In the genomic region with DNA sequence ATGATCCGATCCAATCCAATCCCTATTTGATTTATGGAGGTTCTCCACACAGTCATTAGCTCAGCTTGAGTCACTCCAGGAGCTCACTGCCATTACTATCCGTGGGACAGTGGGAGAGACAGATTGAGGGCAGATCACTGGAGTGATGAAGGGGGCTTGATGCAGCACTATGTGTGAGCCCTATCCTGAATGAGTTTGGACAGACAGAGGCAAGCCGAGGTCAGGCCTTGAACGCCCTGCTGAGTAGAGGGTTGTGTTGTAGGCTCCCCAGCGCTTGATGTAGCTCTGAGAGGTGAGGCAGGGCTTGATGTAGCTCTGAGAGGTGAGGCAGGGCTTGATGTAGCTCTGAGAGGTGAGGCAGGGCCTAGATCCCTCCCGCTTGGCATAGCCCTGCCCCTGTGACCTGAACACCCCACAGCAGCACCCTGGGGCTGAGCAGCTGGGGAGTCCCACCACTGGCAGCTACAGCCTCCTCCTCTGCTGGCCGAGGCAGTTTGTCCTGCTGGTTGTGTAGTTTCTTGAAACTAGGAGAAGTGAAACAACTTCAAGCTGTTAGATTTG, we compare ENCODE assay signal across 15 cellular contexts. TPM values are rescaled to one million over a fixed set of nuclear protein-coding genes. Genes with fewer than 3 reads are reported as not detected.
A peak's percentile ranks its signal among the peaks of the same experiment; 100 is the strongest.
DNase-seq lines count a peak whose midpoint lies in the region; ATAC-seq and TF ChIP-seq lines count a peak whose summit lies in the region.
"Had no signal": no experiment of that assay in that cellular context is flagged by ENCODE, and none has a peak within 500 bp of the region (broad histone marks: within the 10 kb centered on the region; RNA-seq: fewer than 3 reads in every experiment).

No MANE protein-coding gene starts in this region.

- H3K4me1 ChIP-seq in Panc1 (ENCODE audit: control insufficient read depth, insufficient read depth, low read length), result peaks cover 26% of the 10 kb centered on the region
- peaks cover 11% of the 10 kb centered on the region for H3K4me1 ChIP-seq in right cardiac atrium (ENCODE audit: control insufficient read depth, insufficient read depth, low read length)
- peaks cover 57% of the 10 kb centered on the region for H3K4me1 ChIP-seq in psoas muscle

- CTCF ChIA-PET in Panc1 (lab: Charles Lee), result no interaction called here

- intact Hi-C loops in Panc1 (cut with micrococcal nuclease; ENCODE audit: unreplicated experiment) (no loop called here), right cardiac atrium (cut with DNase I) (no loop called here), psoas muscle (cut with DNase I) (no loop called here)

- H3K4me3 ChIP-seq in Panc1 (ENCODE audit: low read depth in 2 of 2, low read length in 2 of 2), result no peak overlapping the region
- no peak overlapping the region for H3K4me3 ChIP-seq in right cardiac atrium (ENCODE audit: low read length)
- no peak overlapping the region for H3K4me3 ChIP-seq in psoas muscle
- no peak overlapping the region for H3K4me3 ChIP-seq in brain microvascular endothelial cell (ENCODE audit: low read depth, low read length)
- H3K4me3 ChIP-seq: sigmoid colon had no signal

- POLR2A ChIA-PET in Panc1 (lab: Charles Lee), result interaction anchor here (0.9 kb wide), 1 partner anchor 59 kb away, joined by 3 read pairs; no protein-coding TSS in a partner anchor

- H3K27ac ChIP-seq in Panc1 (ENCODE audit: low read length) (no peak overlapping the region), right cardiac atrium (ENCODE audit: low read length) (no peak overlapping the region), psoas muscle (no peak overlapping the region), brain microvascular endothelial cell (no peak overlapping the region)

- ATAC-seq in Panc1, result peak; percentile 51
- ATAC-seq in right cardiac atrium, result peak; percentile 44 to 60
- peak; percentile 42 to 55 (median 52) for ATAC-seq in psoas muscle
- ATAC-seq in HG02571 (IDR thresholded peaks at IDR 0.05; ENCODE audit: unreplicated experiment), result no peak

- H3K36me3 ChIP-seq in Panc1 (ENCODE audit: control insufficient read depth, insufficient read depth, low read length) (no peaks in the 10 kb centered on the region), psoas muscle (ENCODE audit: insufficient read depth in 1 of 2, low read depth in 1 of 2) (no peaks in the 10 kb centered on the region), brain microvascular endothelial cell (replicated peaks) (no peaks in the 10 kb centered on the region)
- H3K36me3 ChIP-seq: sigmoid colon had no signal

- DNase-seq in GM03348 (ENCODE audit: low spot score) (peak; percentile 24), Panc1 (ENCODE audit: low read depth, low spot score) (no peak), right cardiac atrium (no peak), psoas muscle (no peak), brain microvascular endothelial cell (no peak), T-helper 9 cell (no peak), NCI-H2107 treated with DMSO at 0.1 percent for 48 hours (lab: John Stamatoyannopoulos, UW; ENCODE audit: unreplicated experiment) (no peak)
- DNase-seq: activated CD4-positive, alpha-beta T cell treated with anti-CD3 and anti-CD28 coated beads for 36 hours; activated T-cell treated with anti-CD3 and anti-CD28 coated beads, Interleukin-2, amount 50 U/mL, for 24 hours; CD8-positive, alpha-beta memory T cell; effector CD4-positive, alpha-beta T cell; NCI-H1105; NCI-H446 treated with DMSO at 0.1 percent for 48 hours; sigmoid colon had no signal

- H3K27me3 ChIP-seq in Panc1 (ENCODE audit: control insufficient read depth, insufficient read depth, low read length), result no peaks in the 10 kb centered on the region
- no peaks in the 10 kb centered on the region for H3K27me3 ChIP-seq in right cardiac atrium (ENCODE audit: control insufficient read depth, insufficient read depth)
- H3K27me3 ChIP-seq in psoas muscle (ENCODE audit: insufficient read depth in 3 of 3, low read length in 2 of 3), result no peaks in the 10 kb centered on the region
- no peaks in the 10 kb centered on the region for H3K27me3 ChIP-seq in brain microvascular endothelial cell (replicated peaks)
- H3K27me3 ChIP-seq: sigmoid colon had no signal

- H3K9me3 ChIP-seq in Panc1 (ENCODE audit: control insufficient read depth, insufficient read depth, low read depth, low read length), result no peaks in the 10 kb centered on the region
- H3K9me3 ChIP-seq in right cardiac atrium (ENCODE audit: control insufficient read depth, low read length), result no peaks in the 10 kb centered on the region
- no peaks in the 10 kb centered on the region for H3K9me3 ChIP-seq in psoas muscle
- H3K9me3 ChIP-seq: sigmoid colon had no signal

- 76% methylated on average over 7 of the region's 7 CpGs for WGBS in right cardiac atrium
- 68 to 80% (median 70%) methylated on average over 7 of the region's 7 CpGs for WGBS in psoas muscle, 3 donors

- no peak for TF ChIP-seq CTCF in Panc1 (IDR thresholded peaks at IDR 0.05)
- no peak for TF ChIP-seq CTCF in psoas muscle (IDR thresholded peaks at IDR 0.05)
- no peak for TF ChIP-seq CTCF in brain microvascular endothelial cell (IDR thresholded peaks at IDR 0.05; ENCODE audit: low read depth, low read length, missing control alignments)

- in situ Hi-C loops in Panc1 (cut with HindIII; ENCODE audit: low pct_unique_long_range_greater_than_20kb, low sequenced_read_pairs) (no loop called here), brain microvascular endothelial cell (cut with HindIII; ENCODE audit: low pct_ligation_motif_present, low sequenced_read_pairs) (no loop called here)

- BruUV-seq in Panc1 (replicated peaks; lab: Mats Ljungman, UMichigan), result no TSS peak

RNA-seq across cellular contexts. Expression of a gene that starts 58.7 kb away (rescaled TPM):
- 95.9 TPM for total RNA-seq in Panc1 (2021; ENCODE audit: unreplicated experiment)
- 86.1 TPM for polyA plus RNA-seq in Panc1 (2012; ENCODE audit: insufficient read length)
- total RNA-seq in right cardiac atrium, result 10 to 100 TPM; 65.2 to 91.4 (median 80.7) TPM
- 50.1 TPM for polyA plus RNA-seq in right cardiac atrium
- 100 to 1,000 TPM; 141 to 166 (median 157) TPM for total RNA-seq in psoas muscle
- 10 to 100 TPM; 48.5 to 74.1 (median 58.8) TPM for polyA plus RNA-seq in psoas muscle
